ENCODE assay signal across 12 cellular contexts in the genomic region with DNA sequence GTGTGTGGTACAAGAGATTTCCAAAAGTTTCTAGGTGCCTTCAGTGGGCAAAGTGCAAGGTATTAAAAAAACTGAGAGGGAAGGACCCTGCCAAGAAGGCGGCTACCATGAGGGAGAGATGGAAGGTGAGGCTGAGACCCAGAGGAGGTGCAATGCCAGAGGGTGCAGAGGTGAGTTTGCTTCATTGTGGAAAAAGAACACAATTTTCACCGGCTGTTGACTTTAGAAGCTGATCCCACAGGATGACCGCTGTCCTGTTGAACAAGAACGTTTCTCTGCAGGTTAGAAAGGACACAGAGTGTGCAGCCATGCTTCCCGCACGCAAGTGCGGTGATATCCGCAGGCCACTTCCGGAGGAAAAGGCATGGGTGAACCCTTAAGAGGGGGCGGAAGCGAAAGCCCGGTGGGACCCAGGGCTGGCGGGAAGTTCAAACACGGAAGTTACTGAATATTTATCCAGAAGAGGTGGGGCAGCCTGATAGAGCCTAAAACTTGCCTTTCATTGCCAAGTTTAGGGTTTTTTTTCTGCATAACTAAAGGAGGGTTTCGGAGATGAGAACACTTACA. TPM values are rescaled to one million over a fixed set of nuclear protein-coding genes. Genes with fewer than 3 reads are reported as not detected.
A peak's percentile ranks its signal among the peaks of the same experiment; 100 is the strongest.
DNase-seq lines count a peak whose midpoint lies in the region; ATAC-seq and TF ChIP-seq lines count a peak whose summit lies in the region.
"Had no signal": no experiment of that assay in that cellular context is flagged by ENCODE, and none has a peak within 500 bp of the region (broad histone marks: within the 10 kb centered on the region; RNA-seq: fewer than 3 reads in every experiment).

No MANE protein-coding gene starts in this region.

- CTCF ChIA-PET in activated CD8-positive, alpha-beta T cell treated with anti-CD3 and anti-CD28 coated beads, Interleukin-2, amount 10 ng/mL, durations not matched to agents 7 days and 5 days (lab: Charles Lee) = interaction anchor here (0.8 kb wide), 1 partner anchor 42 kb away, joined by 3 read pairs; no protein-coding TSS in a partner anchor

- no peaks in the 10 kb centered on the region for H3K9me3 Mint-ChIP-seq in activated CD8-positive, alpha-beta T cell treated with anti-CD3 and anti-CD28 coated beads, Interleukin-2, amount 10 ng/mL, durations not matched to agents 7 days and 5 days (ENCODE audit: insufficient read depth)

- H3K27me3 Mint-ChIP-seq in activated CD8-positive, alpha-beta T cell treated with anti-CD3 and anti-CD28 coated beads, Interleukin-2, amount 10 ng/mL, durations not matched to agents 7 days and 5 days (ENCODE audit: low read depth) = no peaks in the 10 kb centered on the region

- ATAC-seq in GM19395 (IDR thresholded peaks at IDR 0.05; ENCODE audit: unreplicated experiment) (peak; percentile 55), HG03095 (IDR thresholded peaks at IDR 0.05; ENCODE audit: unreplicated experiment) (peak; percentile 51), sciatic nerve (no peak)
- no peak for ATAC-seq in activated CD8-positive, alpha-beta T cell treated with anti-CD3 and anti-CD28 coated beads, Interleukin-2, amount 10 ng/mL, durations not matched to agents 7 days and 5 days

- TF ChIP-seq POLR2A in adrenal gland (IDR thresholded peaks at IDR 0.05) = no peak

- peak; percentile 90 for DNase-seq in GM12865 (ENCODE audit: low read depth)
- no peak for DNase-seq in activated CD8-positive, alpha-beta T cell treated with anti-CD3 and anti-CD28 coated beads, Interleukin-2, amount 10 ng/mL, durations not matched to agents 7 days and 5 days
- no peak for DNase-seq in adrenal gland
- DNase-seq in hippocampal formation (lab: John Stamatoyannopoulos, UW) = no peak
- DNase-seq in T-helper 9 cell = no peak
- no peak for DNase-seq in sciatic nerve (ENCODE audit: low spot score)
- DNase-seq: activated CD8-positive, alpha-beta memory T cell treated with anti-CD3 and anti-CD28 coated beads, Interleukin-2, amount 50 U/mL, for 48 hours; kidney glomerular epithelial cell; NCI-H510A treated with DMSO at 0.1 percent for 48 hours had no signal

- H3K27ac Mint-ChIP-seq in activated CD8-positive, alpha-beta T cell treated with anti-CD3 and anti-CD28 coated beads, Interleukin-2, amount 10 ng/mL, durations not matched to agents 7 days and 5 days = peak overlapping the region; percentile 35

- no peaks in the 10 kb centered on the region for H3K9me3 ChIP-seq in adrenal gland (replicated peaks in 1 of 3)

- intact Hi-C loops in adrenal gland (cut with DNase I) (no loop called here), sciatic nerve (cut with DNase I) (no loop called here)

- POLR2A ChIA-PET in activated CD8-positive, alpha-beta T cell treated with anti-CD3 and anti-CD28 coated beads, Interleukin-2, amount 10 ng/mL, durations not matched to agents 7 days and 5 days (lab: Charles Lee) = interaction anchor here (0.7 kb wide), 1 partner anchor 12 kb away, joined by 3 read pairs; no protein-coding TSS in a partner anchor

- TF ChIP-seq CTCF in GM12865 (IDR thresholded peaks at IDR 0.05; ENCODE audit: insufficient read depth, low read depth, low read length, missing control alignments) (no peak), adrenal gland (IDR thresholded peaks at IDR 0.05) (no peak)

- H3K27me3 ChIP-seq in adrenal gland = no peaks in the 10 kb centered on the region

- H3K27ac ChIP-seq in adrenal gland = no peak overlapping the region
- H3K27ac ChIP-seq: thoracic aorta had no signal

- peaks cover 5% of the 10 kb centered on the region for H3K4me1 Mint-ChIP-seq in activated CD8-positive, alpha-beta T cell treated with anti-CD3 and anti-CD28 coated beads, Interleukin-2, amount 10 ng/mL, durations not matched to agents 7 days and 5 days (ENCODE audit: low read depth)

- no peak overlapping the region for H3K4me3 Mint-ChIP-seq in activated CD8-positive, alpha-beta T cell treated with anti-CD3 and anti-CD28 coated beads, Interleukin-2, amount 10 ng/mL, durations not matched to agents 7 days and 5 days

- no peaks in the 10 kb centered on the region for H3K4me1 ChIP-seq in adrenal gland (replicated peaks in 1 of 2)

- H3K36me3 Mint-ChIP-seq in activated CD8-positive, alpha-beta T cell treated with anti-CD3 and anti-CD28 coated beads, Interleukin-2, amount 10 ng/mL, durations not matched to agents 7 days and 5 days (ENCODE audit: low read depth) = peaks cover 71% of the 10 kb centered on the region

- 95 to 96% (median 96%) methylated on average over 15 of the region's 15 CpGs for WGBS in adrenal gland, 4 donors

- peaks cover 0 to 75% of the 10 kb centered on the region in 2 donors for H3K36me3 ChIP-seq in adrenal gland (replicated peaks in 1 of 2)

- no peak overlapping the region for H3K4me3 ChIP-seq in GM12865 (ENCODE audit: low read depth, low read length)
- no peak overlapping the region for H3K4me3 ChIP-seq in adrenal gland
- H3K4me3 ChIP-seq: thoracic aorta had no signal

RNA-seq across cellular contexts. Expression of a gene that starts 16.6 kb away (rescaled TPM):
- 100 to 1,000 TPM; 128 to 135 TPM for total RNA-seq in activated CD8-positive, alpha-beta T cell treated with anti-CD3 and anti-CD28 coated beads, Interleukin-2, amount 10 ng/mL, durations not matched to agents 7 days and 5 days
- 10 to 100 TPM; 14.1 to 37.9 (median 16.8) TPM for total RNA-seq in adrenal gland
- polyA plus RNA-seq in adrenal gland = 10 to 100 TPM in 2 of 3 donors, 1 to 10 TPM in 1; 7.8 to 24.2 (median 16.2) TPM
- 40.5 TPM for total RNA-seq in sciatic nerve

RNA-seq across cellular contexts. Expression of a gene that starts 22.3 kb away (rescaled TPM):
- 10 to 100 TPM; 57.5 to 58.3 TPM for total RNA-seq in activated CD8-positive, alpha-beta T cell treated with anti-CD3 and anti-CD28 coated beads, Interleukin-2, amount 10 ng/mL, durations not matched to agents 7 days and 5 days
- total RNA-seq in adrenal gland (1 to 10 TPM in 5 of 8 donors, under 1 TPM in 3; 0.06 to 2.8 (median 1.7) TPM), sciatic nerve (4.4 TPM)
- 1 to 10 TPM in 2 of 3 donors, under 1 TPM in 1; 0.84 to 2.3 (median 1.9) TPM for polyA plus RNA-seq in adrenal gland

Comparison
In these comparisons a context has a peak if more than half of its experiments do, and no peak if none do; other contexts are left out.
1. ATAC-seq: peak in GM19395 (single experiment) and HG03095 (single experiment); none in activated CD8-positive, alpha-beta T cell treated with anti-CD3 and anti-CD28 coated beads, Interleukin-2, amount 10 ng/mL, durations not matched to agents 7 days and 5 days (single experiment) and sciatic nerve (single experiment).
2. RNA of a gene that starts 22.3 kb away (total RNA-seq): 57.5 to 58.3 TPM in activated CD8-positive, alpha-beta T cell treated with anti-CD3 and anti-CD28 coated beads, Interleukin-2, amount 10 ng/mL, durations not matched to agents 7 days and 5 days; 4.4 TPM in sciatic nerve (single experiment) and 0.06 to 2.8 TPM in adrenal gland; every median in the first group is over 10 times any median in the second.